ENCODE assay signal across 13 cellular contexts in the genomic region with DNA sequence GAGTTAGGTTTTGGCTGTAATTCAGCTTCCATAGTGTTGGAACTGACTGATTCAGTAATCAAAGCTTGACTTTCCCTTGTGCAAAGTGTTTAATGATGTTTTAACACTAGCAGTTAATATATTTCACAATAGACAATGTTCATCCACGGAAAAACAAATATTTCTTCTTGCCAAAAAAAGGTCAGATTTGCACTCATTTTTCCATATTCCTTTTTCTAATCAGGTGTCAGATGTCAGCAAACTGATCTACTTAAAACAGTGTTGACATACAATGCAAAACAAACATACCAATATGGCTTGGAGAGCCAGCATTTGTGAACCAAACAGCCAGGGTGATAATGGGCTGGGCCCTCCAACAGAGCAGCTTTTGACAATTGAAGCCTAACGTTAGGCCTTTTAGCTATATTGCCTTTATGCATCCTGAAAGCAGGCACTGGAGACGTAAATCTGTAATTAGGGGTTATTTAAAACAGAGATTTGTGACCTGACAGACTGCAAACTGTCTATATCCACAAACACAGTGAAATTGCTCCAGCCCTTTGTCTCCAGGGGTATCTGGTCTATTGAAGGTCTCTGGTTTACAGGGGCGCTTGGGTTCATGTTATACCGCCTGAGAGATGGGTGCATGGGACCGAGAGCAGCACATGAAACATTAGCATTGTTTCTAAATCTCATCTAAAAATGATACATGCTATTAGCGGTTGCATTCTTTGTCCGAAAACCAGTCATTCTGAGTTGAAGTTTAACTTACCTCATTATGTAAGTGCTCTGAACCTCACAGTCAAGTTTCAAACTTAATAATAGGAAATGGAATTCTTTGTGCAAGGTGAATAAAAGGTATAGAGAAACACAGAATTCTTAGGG. TPM values are rescaled to one million over a fixed set of nuclear protein-coding genes. Genes with fewer than 3 reads are reported as not detected.
DNase-seq lines count a peak whose midpoint lies in the region; ATAC-seq lines count a peak whose summit lies in the region.
"Had no signal": no experiment of that assay in that cellular context is flagged by ENCODE, and none has a peak within 500 bp of the region (broad histone marks: within the 10 kb centered on the region; RNA-seq: fewer than 3 reads in every experiment).

No MANE protein-coding gene starts in this region.

- peaks cover 10% of the 10 kb centered on the region for H3K9me3 Mint-ChIP-seq in activated CD8-positive, alpha-beta T cell treated with anti-CD3 and anti-CD28 coated beads, Interleukin-2, amount 10 ng/mL, durations not matched to agents 7 days and 5 days (ENCODE audit: insufficient read depth)

- peaks cover 25% of the 10 kb centered on the region for H3K27me3 Mint-ChIP-seq in activated CD8-positive, alpha-beta T cell treated with anti-CD3 and anti-CD28 coated beads, Interleukin-2, amount 10 ng/mL, durations not matched to agents 7 days and 5 days (ENCODE audit: low read depth)

- peaks cover 3% of the 10 kb centered on the region for H3K36me3 Mint-ChIP-seq in activated CD8-positive, alpha-beta T cell treated with anti-CD3 and anti-CD28 coated beads, Interleukin-2, amount 10 ng/mL, durations not matched to agents 7 days and 5 days (ENCODE audit: low read depth)

- CTCF ChIA-PET in activated CD8-positive, alpha-beta T cell treated with anti-CD3 and anti-CD28 coated beads, Interleukin-2, amount 10 ng/mL, durations not matched to agents 7 days and 5 days (lab: Charles Lee) = no interaction called here

- no peak overlapping the region for H3K27ac Mint-ChIP-seq in activated CD8-positive, alpha-beta T cell treated with anti-CD3 and anti-CD28 coated beads, Interleukin-2, amount 10 ng/mL, durations not matched to agents 7 days and 5 days
- H3K27ac Mint-ChIP-seq: activated naive CD4-positive, alpha-beta T cell treated with anti-CD3 and anti-CD28 coated beads for 36 hours; GM23338 had no signal

- DNase-seq in NCI-H187 treated with DMSO at 0.1 percent for 48 hours (lab: John Stamatoyannopoulos, UW) (peak; percentile 18), NCI-H187 (lab: John Stamatoyannopoulos, UW) (no peak), NCI-H1417 treated with DMSO at 0.1 percent for 48 hours (lab: John Stamatoyannopoulos, UW) (peak; percentile 43), NCI-H748 treated with DMSO at 0.1 percent for 48 hours (lab: John Stamatoyannopoulos, UW) (peak; percentile 99), HT-29 (ENCODE audit: low spot score) (no peak), SK-N-DZ (ENCODE audit: low spot score) (no peak), C1 segment of cervical spinal cord (lab: John Stamatoyannopoulos, UW) (no peak)
- DNase-seq in activated CD8-positive, alpha-beta T cell treated with anti-CD3 and anti-CD28 coated beads, Interleukin-2, amount 10 ng/mL, durations not matched to agents 7 days and 5 days = no peak
- DNase-seq: activated naive CD4-positive, alpha-beta T cell treated with anti-CD3 and anti-CD28 coated beads for 36 hours; Caco-2; NCI-H226; testis had no signal

- POLR2A ChIA-PET in activated CD8-positive, alpha-beta T cell treated with anti-CD3 and anti-CD28 coated beads, Interleukin-2, amount 10 ng/mL, durations not matched to agents 7 days and 5 days (lab: Charles Lee) = no interaction called here

- no peak overlapping the region for H3K4me3 Mint-ChIP-seq in activated CD8-positive, alpha-beta T cell treated with anti-CD3 and anti-CD28 coated beads, Interleukin-2, amount 10 ng/mL, durations not matched to agents 7 days and 5 days
- H3K4me3 Mint-ChIP-seq: activated naive CD4-positive, alpha-beta T cell treated with anti-CD3 and anti-CD28 coated beads for 36 hours; GM23338 had no signal

- peaks cover 3% of the 10 kb centered on the region for H3K4me1 Mint-ChIP-seq in activated CD8-positive, alpha-beta T cell treated with anti-CD3 and anti-CD28 coated beads, Interleukin-2, amount 10 ng/mL, durations not matched to agents 7 days and 5 days (ENCODE audit: low read depth)
- H3K4me1 Mint-ChIP-seq: GM23338 had no signal

- no peak for ATAC-seq in activated CD8-positive, alpha-beta T cell treated with anti-CD3 and anti-CD28 coated beads, Interleukin-2, amount 10 ng/mL, durations not matched to agents 7 days and 5 days
- ATAC-seq: GM23338 had no signal

RNA-seq across cellular contexts. Expression of a gene that starts 7.1 kb away (rescaled TPM):
- total RNA-seq in HT-29 (2014; rRNA removed; shearing (Covaris generic)) = 48.2 and 55.4 TPM in 2 replicates
- total RNA-seq in activated CD8-positive, alpha-beta T cell treated with anti-CD3 and anti-CD28 coated beads, Interleukin-2, amount 10 ng/mL, durations not matched to agents 7 days and 5 days = 100 to 1,000 TPM; 115 to 119 TPM
- polyA plus RNA-seq in SK-N-DZ (2014; cell fraction: cytosol; rRNA removed) = 80.4 and 81.2 TPM in 2 replicates
- 167 and 207 TPM in 2 replicates for polyA plus RNA-seq in SK-N-DZ (2014; cell fraction: nucleus; rRNA removed)

Comparison
In these comparisons a context has a peak if more than half of its experiments do, and no peak if none do; other contexts are left out.
1. DNase-seq: peak in NCI-H187 treated with DMSO at 0.1 percent for 48 hours (single experiment), NCI-H1417 treated with DMSO at 0.1 percent for 48 hours (single experiment) and NCI-H748 treated with DMSO at 0.1 percent for 48 hours (single experiment); none in NCI-H187 (0 of 2), HT-29 (single experiment), activated CD8-positive, alpha-beta T cell treated with anti-CD3 and anti-CD28 coated beads, Interleukin-2, amount 10 ng/mL, durations not matched to agents 7 days and 5 days (single experiment), SK-N-DZ (single experiment) and C1 segment of cervical spinal cord (0 of 14).